In the genomic region with DNA sequence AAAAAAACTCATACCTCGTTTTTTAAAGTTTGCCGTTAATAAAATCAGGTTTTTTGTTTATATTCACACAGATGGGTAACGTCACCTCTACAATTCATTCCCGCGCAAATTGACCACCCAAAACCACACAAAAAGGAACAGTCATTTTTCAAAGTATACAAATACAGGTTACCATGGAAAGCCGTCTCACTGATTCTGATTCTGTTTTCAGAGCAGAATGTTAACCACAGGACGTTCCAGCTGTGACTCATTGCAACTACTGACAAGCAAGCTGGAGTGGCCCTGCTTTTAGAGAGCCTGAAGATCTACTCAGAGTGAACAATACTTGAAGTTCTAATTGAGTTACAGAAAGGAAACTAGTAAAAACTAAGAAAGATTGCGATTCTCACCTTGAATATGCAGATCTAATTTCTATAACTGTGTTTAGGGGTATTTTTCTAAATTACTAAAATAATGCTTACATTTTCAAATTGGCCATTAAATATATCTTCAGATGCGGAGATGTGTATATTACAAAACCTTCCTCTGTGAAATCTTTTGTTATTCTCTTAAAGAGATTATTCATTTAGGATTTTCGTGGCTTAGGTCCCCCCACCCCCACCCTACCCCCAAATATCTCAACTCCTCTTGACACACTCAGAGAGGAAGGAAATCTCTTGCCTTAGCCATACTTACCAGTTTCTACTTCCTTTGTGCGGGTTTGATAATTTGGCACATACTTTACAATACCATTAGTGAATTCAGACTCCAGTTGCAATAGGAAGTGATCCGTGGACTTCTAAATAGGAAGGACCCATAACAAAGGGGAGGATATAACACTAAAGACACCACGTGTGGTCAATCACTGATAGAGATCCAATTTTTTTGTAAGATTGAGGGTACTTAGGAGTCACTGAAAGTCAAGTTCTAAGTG, we compare ENCODE assay signal across 8 cellular contexts.
DNase-seq lines count a peak whose midpoint lies in the region; ATAC-seq, FAIRE-seq and TF ChIP-seq lines count a peak whose summit lies in the region.

No MANE protein-coding gene starts in this region.

- in situ Hi-C loops in brain microvascular endothelial cell (cut with HindIII; ENCODE audit: low pct_ligation_motif_present, low sequenced_read_pairs) = no loop called here

- DNase-seq in AG10803 (ENCODE audit: low read depth) = peak; percentile 99
- peak; percentile 51 for DNase-seq in HK-2 (ENCODE audit: unreplicated experiment)
- DNase-seq in brain microvascular endothelial cell = peak; percentile 99
- DNase-seq in left kidney (ENCODE audit: low read depth, low spot score) = peak; percentile 73
- DNase-seq in stimulated activated CD8-positive, alpha-beta memory T cell treated with anti-CD3 and anti-CD28 coated beads, Interleukin-15, amount 100 ng/mL, for 48 hours (ENCODE audit: low read depth in 2 of 2) = peak; percentile 65 to 74
- DNase-seq in NCI-H69 (lab: John Stamatoyannopoulos, UW) = no peak

- H3K4me3 ChIP-seq in AG10803 (ENCODE audit: low read length) = no peak overlapping the region
- H3K4me3 ChIP-seq in brain microvascular endothelial cell (ENCODE audit: low read depth, low read length) = no peak overlapping the region

- peak; percentile 92 for ATAC-seq in GM19467 (IDR thresholded peaks at IDR 0.05; ENCODE audit: unreplicated experiment)

- FAIRE-seq in TTC549 (lab: Jason Lieb, UNC) = peak; percentile 98

- no peaks in the 10 kb centered on the region for H3K36me3 ChIP-seq in brain microvascular endothelial cell (replicated peaks)

- peak overlapping the region; percentile 98 for H3K27ac ChIP-seq in brain microvascular endothelial cell

- TF ChIP-seq CTCF in AG10803 (conservative IDR thresholded peaks at IDR 0.05; ENCODE audit: low read length) (no peak), brain microvascular endothelial cell (IDR thresholded peaks at IDR 0.05; ENCODE audit: low read depth, low read length, missing control alignments) (no peak)

- H3K27me3 ChIP-seq in brain microvascular endothelial cell (replicated peaks) = no peaks in the 10 kb centered on the region
